Comparison of ENCODE assay signal across 24 cellular contexts in the genomic region with DNA sequence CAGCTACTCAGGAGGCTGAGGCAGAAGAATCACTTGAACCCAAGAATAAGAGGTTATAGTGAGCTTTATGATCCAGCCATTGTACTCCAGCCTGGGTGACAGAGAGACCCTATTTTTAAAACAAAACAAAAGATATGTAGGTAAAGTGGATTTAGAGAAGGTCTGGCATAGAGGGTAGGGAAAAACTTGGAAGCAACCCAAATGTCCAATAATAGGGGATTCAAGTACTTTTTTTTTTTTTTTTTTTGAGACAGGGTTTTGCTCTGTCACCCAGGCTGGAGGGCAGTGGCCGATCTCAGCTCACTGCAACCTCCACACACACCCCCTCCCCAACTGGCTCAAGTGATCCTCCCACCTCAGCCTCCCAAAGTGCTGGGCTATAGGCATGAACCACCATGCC.
"Had no signal": no experiment of that assay in that cellular context is flagged by ENCODE, and none has a peak within 500 bp of the region (broad histone marks: within the 10 kb centered on the region; RNA-seq: fewer than 3 reads in every experiment).

No MANE protein-coding gene starts in this region.

- H3K9me3 ChIP-seq: colonic mucosa, esophagus muscularis mucosa, esophagus squamous epithelium, gastrocnemius medialis, gastroesophageal sphincter, heart left ventricle, heart right ventricle had no signal

- H3K36me3 ChIP-seq: colonic mucosa, esophagus muscularis mucosa, esophagus squamous epithelium, gastrocnemius medialis, gastroesophageal sphincter, heart left ventricle, heart right ventricle had no signal

- H3K4me1 ChIP-seq: colonic mucosa, foreskin keratinocyte had no signal

- H3K4me3 ChIP-seq: colonic mucosa, coronary artery, dorsolateral prefrontal cortex, esophagus muscularis mucosa, esophagus squamous epithelium, gastrocnemius medialis, gastroesophageal sphincter, heart left ventricle, heart right ventricle, hepatocyte had no signal

- DNase-seq: colonic mucosa; cortex of kidney; dermis blood vessel endothelial cell; dorsolateral prefrontal cortex; effector CD4-positive, alpha-beta T cell; effector CD8-positive, alpha-beta T cell; effector memory CD4-positive, alpha-beta T cell; effector memory CD8-positive, alpha-beta T cell; endodermal cell; erythroblast; esophagus squamous epithelium; foreskin fibroblast; foreskin keratinocyte; foreskin melanocyte; gastrocnemius medialis; glutamatergic neuron; head of caudate nucleus; heart left ventricle; heart right ventricle had no signal

- H3K27ac ChIP-seq: colonic mucosa, coronary artery, dorsolateral prefrontal cortex, epithelial cell of prostate, esophagus muscularis mucosa, esophagus squamous epithelium, foreskin keratinocyte, gastrocnemius medialis, gastroesophageal sphincter, heart left ventricle, heart right ventricle, hepatocyte had no signal
